In the genomic region with DNA sequence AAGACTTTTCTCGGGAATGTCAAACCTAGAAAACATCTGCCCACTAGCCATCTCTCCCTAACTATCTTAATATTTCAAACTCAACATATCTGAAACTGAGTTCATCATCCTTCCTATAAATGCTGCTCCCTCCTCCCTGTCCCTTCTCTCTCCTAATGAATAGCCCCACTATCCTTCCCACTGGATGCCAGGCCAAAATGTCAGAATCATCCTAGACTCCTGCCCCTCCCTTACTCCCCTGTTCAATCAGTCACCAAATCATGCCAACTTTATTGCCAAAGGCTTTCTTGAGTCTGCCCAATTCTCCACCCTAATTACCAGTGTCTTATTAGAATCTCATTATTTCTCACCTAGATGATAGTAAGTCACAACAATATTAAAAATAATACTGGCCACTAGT, we compare ENCODE assay signal across 16 cellular contexts. TPM values are rescaled to one million over a fixed set of nuclear protein-coding genes. Genes with fewer than 3 reads are reported as not detected.
DNase-seq lines count a peak whose midpoint lies in the region; FAIRE-seq and TF ChIP-seq lines count a peak whose summit lies in the region.
"Had no signal": no experiment of that assay in that cellular context is flagged by ENCODE, and none has a peak within 500 bp of the region (broad histone marks: within the 10 kb centered on the region; RNA-seq: fewer than 3 reads in every experiment).

No MANE protein-coding gene starts in this region.

- in situ Hi-C loops in SK-MEL-5 (cut with HindIII; ENCODE audit: low pct_unique_long_range_greater_than_20kb, low sequenced_read_pairs), result no loop called here

- H3K4me3 Mint-ChIP-seq in HFFc6, result no peak overlapping the region
- H3K4me3 Mint-ChIP-seq in activated naive CD4-positive, alpha-beta T cell treated with anti-CD3 and anti-CD28 coated beads for 36 hours, result no peak overlapping the region
- H3K4me3 Mint-ChIP-seq: CD4-positive, alpha-beta memory T cell; GM23338; H9 had no signal

- peaks cover 42% of the 10 kb centered on the region for H3K36me3 Mint-ChIP-seq in HFFc6 (ENCODE audit: low read depth)
- no peaks in the 10 kb centered on the region for H3K36me3 Mint-ChIP-seq in activated naive CD4-positive, alpha-beta T cell treated with anti-CD3 and anti-CD28 coated beads for 36 hours (ENCODE audit: low read depth)
- H3K36me3 Mint-ChIP-seq: CD4-positive, alpha-beta memory T cell had no signal

- CTCF ChIA-PET in activated naive CD4-positive, alpha-beta T cell treated with anti-CD3 and anti-CD28 coated beads for 36 hours (lab: Charles Lee), result interaction anchor here (1.1 kb wide), 1 partner anchor 56 kb away, joined by 3 read pairs; no protein-coding TSS in a partner anchor

- H3K27me3 Mint-ChIP-seq in HFFc6 (ENCODE audit: insufficient read depth), result peaks cover 2% of the 10 kb centered on the region
- H3K27me3 Mint-ChIP-seq in activated naive CD4-positive, alpha-beta T cell treated with anti-CD3 and anti-CD28 coated beads for 36 hours (ENCODE audit: low read depth), result peaks cover 14% of the 10 kb centered on the region

- FAIRE-seq in urothelium cell line (lab: Jason Lieb, UNC), result peak; percentile 48
- FAIRE-seq: GM12892 had no signal

- DNase-seq in HFFc6, result no peak
- DNase-seq in SK-MEL-5 (ENCODE audit: low read depth, low spot score), result peak; percentile 36
- DNase-seq in foreskin melanocyte, result peak; percentile 73
- no peak for DNase-seq in urothelium cell line (ENCODE audit: low spot score)
- no peak for DNase-seq in cerebellum (ENCODE audit: low spot score)
- DNase-seq in activated naive CD4-positive, alpha-beta T cell treated with anti-CD3 and anti-CD28 coated beads for 36 hours, result no peak
- DNase-seq: C1 segment of cervical spinal cord; Calu3; CD4-positive, alpha-beta memory T cell; COR-L47; DMS53; DMS79 treated with DMSO at 0.1 percent for 48 hours; GF-D8; H9 had no signal

- no peaks in the 10 kb centered on the region for H3K9me3 Mint-ChIP-seq in HFFc6
- no peaks in the 10 kb centered on the region for H3K9me3 Mint-ChIP-seq in activated naive CD4-positive, alpha-beta T cell treated with anti-CD3 and anti-CD28 coated beads for 36 hours
- H3K9me3 Mint-ChIP-seq: CD4-positive, alpha-beta memory T cell; GM23338; H9 had no signal

- peak overlapping the region; percentile 10; the same call in 1 of the 2 replicates for H3K27ac Mint-ChIP-seq in HFFc6
- H3K27ac Mint-ChIP-seq in activated naive CD4-positive, alpha-beta T cell treated with anti-CD3 and anti-CD28 coated beads for 36 hours, result no peak overlapping the region
- H3K27ac Mint-ChIP-seq: CD4-positive, alpha-beta memory T cell; GM23338 had no signal

- no peak for TF ChIP-seq CTCF in HFFc6 (IDR thresholded peaks at IDR 0.05)

- intact Hi-C loops in activated naive CD4-positive, alpha-beta T cell treated with anti-CD3 and anti-CD28 coated beads for 36 hours (cut with micrococcal nuclease), result no loop called here

- peaks cover 91% of the 10 kb centered on the region for H3K4me1 Mint-ChIP-seq in HFFc6 (ENCODE audit: low read depth)
- no peaks in the 10 kb centered on the region for H3K4me1 Mint-ChIP-seq in activated naive CD4-positive, alpha-beta T cell treated with anti-CD3 and anti-CD28 coated beads for 36 hours (ENCODE audit: low read depth)
- H3K4me1 Mint-ChIP-seq: CD4-positive, alpha-beta memory T cell had no signal

RNA-seq across cellular contexts. Expression of gene EVA1A, which starts 8.5 kb away (rescaled TPM):
- total RNA-seq in HFFc6 (2021; fragmentation: NEBNext Ultra II Directional; extraction: Animal tissue kit (Norgen Biotek cat#: 25700)), result 10 to 100 TPM; 61.7 to 75.2 (median 68.8) TPM
- 7.4 and 9.7 TPM in 2 replicates for total RNA-seq in SK-MEL-5 (2014; rRNA removed; shearing (Covaris generic))
- 7.0 and 14.5 TPM in 2 replicates for polyA plus RNA-seq in SK-MEL-5 (2015; cell fraction: cytosol; rRNA removed)
- polyA plus RNA-seq in SK-MEL-5 (2015; cell fraction: nucleus; rRNA removed), result 5.0 and 9.1 TPM in 2 replicates
- total RNA-seq in cerebellum, result 0.36 TPM
- total RNA-seq in activated naive CD4-positive, alpha-beta T cell treated with anti-CD3 and anti-CD28 coated beads for 36 hours, result not detected
- total RNA-seq: Calu3; CD4-positive, alpha-beta memory T cell had no signal
- polyA plus RNA-seq: CD4-positive, alpha-beta memory T cell had no signal

Comparison
In these comparisons a context has a peak if more than half of its experiments do, and no peak if none do; other contexts are left out.
1. DNase-seq: peak in SK-MEL-5 (single experiment) and foreskin melanocyte (single experiment); none in HFFc6 (single experiment), urothelium cell line (single experiment), cerebellum (single experiment) and activated naive CD4-positive, alpha-beta T cell treated with anti-CD3 and anti-CD28 coated beads for 36 hours (single experiment).